In genomic region chr17:45230410-45230786, GRCh38 we compare ENCODE assay signal across 11 cellular contexts. TPM values are rescaled to one million over a fixed set of nuclear protein-coding genes. Genes with fewer than 3 reads are reported as not detected.
DNase-seq lines count a peak whose midpoint lies in the region; ATAC-seq, FAIRE-seq and TF ChIP-seq lines count a peak whose summit lies in the region.
"Had no signal": no experiment of that assay in that cellular context is flagged by ENCODE, and none has a peak within 500 bp of the region (broad histone marks: within the 10 kb centered on the region; RNA-seq: fewer than 3 reads in every experiment).

No MANE protein-coding gene starts in this region.

- peak overlapping the region; percentile 100 for H3K27ac Mint-ChIP-seq in activated naive CD4-positive, alpha-beta T cell treated with anti-CD3 and anti-CD28 coated beads, Interleukin-2, amount 50 U/mL, for 24 hours
- H3K27ac Mint-ChIP-seq in activated B cell treated with CpG ODN at 0.5 μM for 24 hours: peak overlapping the region; percentile 99

- H3K4me3 Mint-ChIP-seq in activated naive CD4-positive, alpha-beta T cell treated with anti-CD3 and anti-CD28 coated beads, Interleukin-2, amount 50 U/mL, for 24 hours: peak overlapping the region; percentile 39
- H3K4me3 Mint-ChIP-seq in activated B cell treated with CpG ODN at 0.5 μM for 24 hours: peak overlapping the region; percentile 79

- FAIRE-seq in GM19239 (lab: Jason Lieb, UNC): no peak

- POLR2A ChIA-PET in activated B cell treated with CpG ODN at 0.5 μM for 24 hours (lab: Charles Lee): interaction anchor here (1.0 to 12.5 kb wide), 7 partner anchors 9 to 95 kb away, joined by 3 to 378 read pairs (median 26); partner anchors contain the start of genes ACBD4, FMNL1, HEXIM1 and HEXIM2

- H3K27ac ChIP-seq in lower lobe of right lung: peak overlapping the region; percentile 81
- peak overlapping the region; percentile 15 for H3K27ac ChIP-seq in thymus (ENCODE audit: low read depth)

- H3K4me3 ChIP-seq in lower lobe of right lung (no peak overlapping the region), thymus (ENCODE audit: low read length) (no peak overlapping the region)

- intact Hi-C loops in activated B cell treated with CpG ODN at 0.5 μM for 24 hours (cut with micrococcal nuclease) (no loop called here), lower lobe of right lung (cut with DNase I) (no loop called here)

- ATAC-seq in activated B cell treated with CpG ODN at 0.5 μM for 24 hours (ENCODE audit: low read depth) (no peak), lower lobe of right lung (no peak), HG03342 (IDR thresholded peaks at IDR 0.05; ENCODE audit: unreplicated experiment) (no peak)

- TF ChIP-seq CTCF in activated B cell treated with CpG ODN at 0.5 μM for 24 hours (IDR thresholded peaks at IDR 0.05): no peak
- no peak for TF ChIP-seq CTCF in lower lobe of right lung (IDR thresholded peaks at IDR 0.05)

- peaks cover 10% of the 10 kb centered on the region for H3K36me3 ChIP-seq in lower lobe of right lung
- peaks cover 21% of the 10 kb centered on the region for H3K36me3 ChIP-seq in thymus (ENCODE audit: control insufficient read depth, insufficient read depth)

- no peaks in the 10 kb centered on the region for H3K9me3 ChIP-seq in lower lobe of right lung
- no peaks in the 10 kb centered on the region for H3K9me3 ChIP-seq in thymus (ENCODE audit: control insufficient read depth)

- H3K9me3 Mint-ChIP-seq in activated naive CD4-positive, alpha-beta T cell treated with anti-CD3 and anti-CD28 coated beads, Interleukin-2, amount 50 U/mL, for 24 hours: no peaks in the 10 kb centered on the region
- no peaks in the 10 kb centered on the region for H3K9me3 Mint-ChIP-seq in activated B cell treated with CpG ODN at 0.5 μM for 24 hours

- no peak for DNase-seq in activated naive CD4-positive, alpha-beta T cell treated with anti-CD3 and anti-CD28 coated beads, Interleukin-2, amount 50 U/mL, for 16 hours
- DNase-seq in activated B cell treated with CpG ODN at 0.5 μM for 24 hours: no peak
- no peak for DNase-seq in lower lobe of right lung
- DNase-seq in kidney glomerular epithelial cell (lab: John Stamatoyannopoulos, UW): no peak
- DNase-seq in GM19239 (ENCODE audit: insufficient read length, low spot score): no peak
- DNase-seq: GDM1; KBM-7; stimulated activated CD4-positive, alpha-beta T cell treated with anti-CD3 and anti-CD28 coated beads, Interleukin-12 subunit alpha, Interleukin-12 subunit beta, amount 100 ng/mL, for 4 hours had no signal

- H3K27me3 Mint-ChIP-seq in activated naive CD4-positive, alpha-beta T cell treated with anti-CD3 and anti-CD28 coated beads, Interleukin-2, amount 50 U/mL, for 24 hours: no peaks in the 10 kb centered on the region
- no peaks in the 10 kb centered on the region for H3K27me3 Mint-ChIP-seq in activated B cell treated with CpG ODN at 0.5 μM for 24 hours

- H3K27me3 ChIP-seq in lower lobe of right lung (ENCODE audit: low read depth): no peaks in the 10 kb centered on the region
- no peaks in the 10 kb centered on the region for H3K27me3 ChIP-seq in thymus (ENCODE audit: control insufficient read depth, insufficient read depth)

- H3K36me3 Mint-ChIP-seq in activated naive CD4-positive, alpha-beta T cell treated with anti-CD3 and anti-CD28 coated beads, Interleukin-2, amount 50 U/mL, for 24 hours: peaks cover 4% of the 10 kb centered on the region
- H3K36me3 Mint-ChIP-seq in activated B cell treated with CpG ODN at 0.5 μM for 24 hours (ENCODE audit: low read depth): peaks cover 45% of the 10 kb centered on the region

- CTCF ChIA-PET in activated B cell treated with CpG ODN at 0.5 μM for 24 hours (lab: Charles Lee): interaction anchor here (1.5 to 6.9 kb wide), 4 partner anchors 10 to 82 kb away, joined by 5 to 174 read pairs (median 10); partner anchors contain the start of genes FMNL1 and HEXIM1

- H3K4me1 Mint-ChIP-seq in activated naive CD4-positive, alpha-beta T cell treated with anti-CD3 and anti-CD28 coated beads, Interleukin-2, amount 50 U/mL, for 24 hours: peaks cover 86% of the 10 kb centered on the region
- H3K4me1 Mint-ChIP-seq in activated B cell treated with CpG ODN at 0.5 μM for 24 hours: peaks cover 97% of the 10 kb centered on the region

- WGBS in thymus: 96% methylated on average over 4 of the region's 4 CpGs

- peaks cover 66% of the 10 kb centered on the region for H3K4me1 ChIP-seq in lower lobe of right lung
- peaks cover 54% of the 10 kb centered on the region for H3K4me1 ChIP-seq in thymus (ENCODE audit: control insufficient read depth, insufficient read depth, low read length)

RNA-seq across cellular contexts. Expression of gene FMNL1, which starts 8.7 kb away (rescaled TPM):
- total RNA-seq in activated B cell treated with CpG ODN at 0.5 μM for 24 hours (310 and 351 TPM in 2 replicates), lower lobe of right lung (87.0 TPM)
- polyA plus RNA-seq in thymus: 79.5 TPM

RNA-seq across cellular contexts. Expression of gene SPATA32, which starts 31.5 kb away (rescaled TPM):
- total RNA-seq in activated B cell treated with CpG ODN at 0.5 μM for 24 hours (0.27 and 0.39 TPM in 2 replicates), lower lobe of right lung (not detected)
- 0.21 TPM for polyA plus RNA-seq in thymus
